In genomic region chr20:49594143-49594928, GRCh38 we compare ENCODE assay signal across 8 cellular contexts. TPM values are rescaled to one million over a fixed set of nuclear protein-coding genes. Genes with fewer than 3 reads are reported as not detected.
DNase-seq lines count a peak whose midpoint lies in the region; ATAC-seq and TF ChIP-seq lines count a peak whose summit lies in the region.

No MANE protein-coding gene starts in this region.

- dilution Hi-C loops in mammary epithelial cell (cut with HindIII; ENCODE audit: low sequenced_read_pairs): no loop called here

- intact Hi-C loops in mammary epithelial cell (cut with micrococcal nuclease) (no loop called here), aorta (cut with DNase I) (no loop called here), spleen (cut with DNase I; ENCODE audit: low total_unique reads) (no loop called here)

- no peak for TF ChIP-seq CTCF in mammary epithelial cell (conservative IDR thresholded peaks at IDR 0.05 in 1 of 2, IDR thresholded peaks at IDR 0.05 in 1 of 2; ENCODE audit: extremely low read depth in 1 of 2, insufficient read depth in 1 of 2, low read depth in 1 of 2, low read length in 2 of 2)
- TF ChIP-seq CTCF in osteoblast (IDR thresholded peaks at IDR 0.05; ENCODE audit: extremely low read depth, low read depth, low read length): no peak
- no peak for TF ChIP-seq CTCF in spleen (IDR thresholded peaks at IDR 0.05 in 8 of 11, conservative IDR thresholded peaks at IDR 0.05 in 3 of 11)

- H3K79me2 ChIP-seq in mammary epithelial cell (ENCODE audit: insufficient read depth, low read length) (no peaks in the 10 kb centered on the region), osteoblast (ENCODE audit: insufficient read depth, low read length) (no peaks in the 10 kb centered on the region)

- H4K20me1 ChIP-seq in mammary epithelial cell (ENCODE audit: insufficient read depth, low read length) (no peaks in the 10 kb centered on the region), osteoblast (ENCODE audit: insufficient read depth, low read length) (no peaks in the 10 kb centered on the region)

- peak; percentile 67 for ATAC-seq in aorta (ENCODE audit: low FRiP score)

- peak; percentile 75 for DNase-seq in EH (ENCODE audit: low read depth)
- peak; percentile 90 to 96 for DNase-seq in SJCRH30
- DNase-seq in mammary epithelial cell: peak; percentile 37
- peak; percentile 94 for DNase-seq in osteoblast (ENCODE audit: insufficient read length, low spot score, missing footprints)
- peak in 1 of 2 donors; percentile 86 for DNase-seq in aorta
- no peak for DNase-seq in spleen
- no peak for DNase-seq in NCI-H2081 (lab: John Stamatoyannopoulos, UW)
- DNase-seq in amygdala (lab: John Stamatoyannopoulos, UW): no peak

- H3K27ac ChIP-seq in SJCRH30 (peak overlapping the region; percentile 3; the same call in 1 of the 2 replicates), mammary epithelial cell (ENCODE audit: insufficient read depth, low read depth, low read length) (no peak overlapping the region), osteoblast (ENCODE audit: low read depth, low read length) (peak overlapping the region; percentile 65), aorta (ENCODE audit: low read depth in 1 of 2, low read length in 2 of 2) (peak overlapping the region; percentile 3 to 75), spleen (peak overlapping the region in 3 of 8 donors; percentile 47 to 76 (median 51))

- in situ Hi-C loops in mammary epithelial cell (cut with MboI; ENCODE audit: low sequenced_read_pairs in 2 of 2): no loop called here

- H2AFZ ChIP-seq in mammary epithelial cell (ENCODE audit: low read depth, low read length) (no peak overlapping the region), osteoblast (ENCODE audit: low read length) (no peak overlapping the region)

- no peak for TF ChIP-seq POLR2A in spleen (IDR thresholded peaks at IDR 0.05)

- 61% methylated on average over 11 of the region's 12 CpGs for WGBS in mammary epithelial cell (ENCODE audit: low coverage, missing lambda C conversion rate)
- WGBS in aorta, 2 donors: 6 to 11% methylated on average over 12 of the region's 12 CpGs
- 47 to 68% (median 57%) methylated on average over 7 to 12 of the region's 12 CpGs for WGBS in spleen, 5 donors

- BruUV-seq in mammary epithelial cell (replicated peaks; lab: Mats Ljungman, UMichigan): no TSS peak

- H3K4me2 ChIP-seq in mammary epithelial cell (ENCODE audit: insufficient read depth, low read depth, low read length) (no peak overlapping the region), osteoblast (ENCODE audit: insufficient read depth, low read length) (no peak overlapping the region)

- CTCF ChIA-PET in mammary epithelial cell (lab: Charles Lee; ENCODE audit: low non-redundant PET): no interaction called here

- H3K36me3 ChIP-seq in SJCRH30: no peaks in the 10 kb centered on the region
- H3K36me3 ChIP-seq in mammary epithelial cell (ENCODE audit: insufficient read depth, low read length): no peaks in the 10 kb centered on the region
- no peaks in the 10 kb centered on the region for H3K36me3 ChIP-seq in osteoblast (ENCODE audit: insufficient read depth, low read length)
- H3K36me3 ChIP-seq in aorta (ENCODE audit: control insufficient read depth in 1 of 2, insufficient read depth in 2 of 2, low read length in 1 of 2): no peaks in the 10 kb centered on the region
- H3K36me3 ChIP-seq in spleen: no peaks in the 10 kb centered on the region

- H3K9me3 ChIP-seq in SJCRH30 (replicated peaks) (no peaks in the 10 kb centered on the region; the same call in 1 of the 2 replicates), mammary epithelial cell (replicated peaks; ENCODE audit: insufficient read depth, low read length) (no peaks in the 10 kb centered on the region), osteoblast (ENCODE audit: low read depth, low read length) (no peaks in the 10 kb centered on the region), aorta (ENCODE audit: control insufficient read depth, low read length) (no peaks in the 10 kb centered on the region), spleen (peaks cover 0 to 5% (median 0%) of the 10 kb centered on the region in 8 donors)

- H3K27me3 ChIP-seq in SJCRH30 (no peaks in the 10 kb centered on the region), mammary epithelial cell (ENCODE audit: insufficient read depth, low read length) (no peaks in the 10 kb centered on the region), osteoblast (ENCODE audit: insufficient read depth, low read length) (no peaks in the 10 kb centered on the region), aorta (ENCODE audit: control insufficient read depth in 1 of 2, insufficient read depth in 2 of 2, low read length in 1 of 2) (no peaks in the 10 kb centered on the region), spleen (replicated peaks in 1 of 7) (no peaks in the 10 kb centered on the region)

- H3K9ac ChIP-seq in mammary epithelial cell (ENCODE audit: insufficient read depth, low read length): no peak overlapping the region

- peaks cover 46% of the 10 kb centered on the region for H3K4me1 ChIP-seq in SJCRH30
- no peaks in the 10 kb centered on the region for H3K4me1 ChIP-seq in mammary epithelial cell (ENCODE audit: insufficient read depth, low read length)
- H3K4me1 ChIP-seq in osteoblast (ENCODE audit: insufficient read depth, low read length): peaks cover 26% of the 10 kb centered on the region
- H3K4me1 ChIP-seq in aorta (ENCODE audit: control insufficient read depth in 1 of 2, insufficient read depth in 2 of 2, low read length in 2 of 2): no peaks in the 10 kb centered on the region
- H3K4me1 ChIP-seq in spleen: peaks cover 0 to 50% (median 18%) of the 10 kb centered on the region in 6 donors

- H3K4me3 ChIP-seq in SJCRH30 (no peak overlapping the region), mammary epithelial cell (replicated peaks in 1 of 3; ENCODE audit: insufficient read depth in 1 of 3, low read depth in 2 of 3, low read length in 3 of 3) (no peak overlapping the region), osteoblast (ENCODE audit: insufficient read depth, low read length) (no peak overlapping the region), aorta (ENCODE audit: low read length in 2 of 2) (no peak overlapping the region), spleen (no peak overlapping the region)

RNA-seq across cellular contexts. Expression of gene PTGIS, which starts 26.4 kb away (rescaled TPM):
- total RNA-seq in SJCRH30 (2014; rRNA removed; shearing (Covaris generic)): 0.28 and 0.56 TPM in 2 replicates
- total RNA-seq in mammary epithelial cell: under 1 TPM in 1 of 2 donors, not detected in 1; 0.17 TPM
- polyA plus RNA-seq in mammary epithelial cell: not detected
- polyA minus RNA-seq in mammary epithelial cell: not detected
- total RNA-seq in osteoblast: 33.6 and 89.8 TPM in 2 replicates
- total RNA-seq in aorta: 100 to 1,000 TPM; 351 to 637 TPM
- polyA plus RNA-seq in aorta: 100 to 1,000 TPM in 1 of 2 donors, 10 to 100 TPM in 1; 53.6 to 115 TPM
- total RNA-seq in spleen: 1 to 10 TPM in 3 of 7 donors, under 1 TPM in 4; 0.34 to 1.6 (median 0.98) TPM
- 1 to 10 TPM in 1 of 3 donors, under 1 TPM in 2; 0.15 to 1.5 (median 0.86) TPM for polyA plus RNA-seq in spleen

Comparison
In these comparisons a context has a peak if more than half of its experiments do, and no peak if none do; other contexts are left out.
1. DNase-seq: peak in EH (single experiment), SJCRH30 (2 of 2), mammary epithelial cell (single experiment) and osteoblast (single experiment); none in spleen (single experiment), NCI-H2081 (0 of 2) and amygdala (0 of 56).
2. RNA of gene PTGIS, which starts 26.4 kb away (total RNA-seq): 351 to 637 TPM in aorta and 33.6 to 89.8 TPM in osteoblast; 0.34 to 1.6 TPM in spleen, 0.28 to 0.56 TPM in SJCRH30 and 0.17 TPM in mammary epithelial cell; every median in the first group is over 10 times any median in the second.